15 cellular contexts compared by ENCODE assay signal in the genomic region with DNA sequence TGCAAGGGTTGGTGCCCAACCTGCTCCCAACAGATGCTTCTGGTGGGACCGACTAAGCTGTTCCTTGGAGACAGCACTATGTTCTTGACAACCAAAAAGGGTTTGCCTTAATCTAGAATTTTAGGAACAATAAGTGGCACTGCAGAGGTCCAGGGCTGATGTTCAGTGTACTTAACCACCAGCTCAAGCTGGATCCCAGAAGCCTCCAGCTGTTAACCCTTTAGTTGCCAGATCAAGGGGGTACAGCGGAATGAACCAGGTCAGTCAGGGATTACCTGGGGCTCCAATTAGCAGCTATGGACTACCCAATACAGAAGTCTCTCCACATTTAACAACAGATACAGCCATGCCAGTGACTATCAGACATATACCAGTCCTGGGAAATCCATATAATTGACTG. TPM values are rescaled to one million over a fixed set of nuclear protein-coding genes. Genes with fewer than 3 reads are reported as not detected.
DNase-seq lines count a peak whose midpoint lies in the region; ATAC-seq, FAIRE-seq and TF ChIP-seq lines count a peak whose summit lies in the region.
"Had no signal": no experiment of that assay in that cellular context is flagged by ENCODE, and none has a peak within 500 bp of the region (broad histone marks: within the 10 kb centered on the region; RNA-seq: fewer than 3 reads in every experiment).

No MANE protein-coding gene starts in this region.

- 76% methylated on average over 2 of the region's 2 CpGs for WGBS in K562 (ENCODE audit: insufficient coverage, low coverage, missing lambda C conversion rate)

- no TSS peak for BruUV-seq in K562 (replicated peaks; lab: Mats Ljungman, UMichigan)

- H4K20me1 ChIP-seq in GM23338 (replicated peaks; ENCODE audit: insufficient read depth) (no peaks in the 10 kb centered on the region), K562 (replicated peaks; ENCODE audit: control insufficient read depth, insufficient read depth, low read length) (no peaks in the 10 kb centered on the region), neural progenitor cell (ENCODE audit: low read depth) (no peaks in the 10 kb centered on the region)

- peaks cover 22% of the 10 kb centered on the region; the same call in 1 of the 2 replicates for H3K4me1 ChIP-seq in GM23338 (ENCODE audit: insufficient read depth)
- no peaks in the 10 kb centered on the region; a peak in 1 of 5 replicates for H3K4me1 ChIP-seq in K562 (replicated peaks in 1 of 2; ENCODE audit: control insufficient read depth in 2 of 2, insufficient read depth in 2 of 2, low read length in 2 of 2)
- H3K4me1 ChIP-seq in neural progenitor cell: no peaks in the 10 kb centered on the region
- H3K4me1 ChIP-seq: A549, BE2C had no signal

- H3K4me1 Mint-ChIP-seq in GM23338 (peaks cover 19% of the 10 kb centered on the region), neural progenitor cell (peaks cover 2% of the 10 kb centered on the region)

- H3K9me2 ChIP-seq in GM23338 (ENCODE audit: insufficient read depth): no peaks in the 10 kb centered on the region

- H3K4me3 Mint-ChIP-seq in GM23338 (no peak overlapping the region), neural progenitor cell (no peak overlapping the region)
- H3K4me3 Mint-ChIP-seq: CD4-positive, alpha-beta memory T cell had no signal

- H3K9me3 Mint-ChIP-seq in GM23338 (no peaks in the 10 kb centered on the region), neural progenitor cell (no peaks in the 10 kb centered on the region)
- H3K9me3 Mint-ChIP-seq: CD4-positive, alpha-beta memory T cell had no signal

- peaks cover 11% of the 10 kb centered on the region; the same call in 1 of the 3 replicates for H3K36me3 Mint-ChIP-seq in GM23338 (ENCODE audit: low read depth)
- H3K36me3 Mint-ChIP-seq in neural progenitor cell: peaks cover 34% of the 10 kb centered on the region

- H3K9me3 ChIP-seq in K562 (replicated peaks; ENCODE audit: control insufficient read depth, insufficient read depth, low read depth, low read length): no peaks in the 10 kb centered on the region
- H3K9me3 ChIP-seq in neural progenitor cell (ENCODE audit: low read depth): no peaks in the 10 kb centered on the region
- H3K9me3 ChIP-seq: A549, BE2C had no signal

- TF ChIP-seq CTCF in GM23338 (conservative IDR thresholded peaks at IDR 0.05; ENCODE audit: low read depth in 2 of 2): no peak
- TF ChIP-seq CTCF in K562 (IDR thresholded peaks at IDR 0.05 in 2 of 3, conservative IDR thresholded peaks at IDR 0.05 in 1 of 3; ENCODE audit: insufficient read depth in 2 of 3, low read depth in 1 of 3, low read length in 3 of 3): no peak
- TF ChIP-seq CTCF in neural progenitor cell (IDR thresholded peaks at IDR 0.05): no peak

- DNase-seq in GM23338 (ENCODE audit: low spot score) (peak; percentile 24), K562 (ENCODE audit: extremely low read depth in 1 of 4, low spot score in 3 of 4) (no peak), iPS-NIHi7 (ENCODE audit: extremely low spot score) (peak; percentile 14), neural progenitor cell (ENCODE audit: low spot score) (peak; percentile 16), GM19240 (ENCODE audit: insufficient read length, low spot score) (no peak)
- DNase-seq: BE2C; CD4-positive, alpha-beta memory T cell; DND-41; GF-D8; IMR-90 had no signal

- intact Hi-C loops in K562 (cut with micrococcal nuclease): no loop called here

- H2AFZ ChIP-seq in GM23338: no peak overlapping the region
- no peak overlapping the region for H2AFZ ChIP-seq in K562 (ENCODE audit: low read depth, low read length)
- H2AFZ ChIP-seq in neural progenitor cell (replicated peaks): no peak overlapping the region

- ATAC-seq in GM23338: no peak
- ATAC-seq in K562: peak; percentile 17; the same call in 1 of the 3 replicates
- ATAC-seq in HG02588 (IDR thresholded peaks at IDR 0.05; ENCODE audit: unreplicated experiment): no peak
- ATAC-seq: HCT116 had no signal

- no peaks in the 10 kb centered on the region for H3K9me1 ChIP-seq in K562 (ENCODE audit: control insufficient read depth, insufficient read depth, low read length)

- in situ Hi-C loops in K562 (cut with MboI): no loop called here

- H3K79me2 ChIP-seq in GM23338 (replicated peaks; ENCODE audit: insufficient read depth): no peaks in the 10 kb centered on the region
- H3K79me2 ChIP-seq in K562 (ENCODE audit: control insufficient read depth, insufficient read depth, low read length): no peaks in the 10 kb centered on the region
- no peaks in the 10 kb centered on the region for H3K79me2 ChIP-seq in neural progenitor cell (ENCODE audit: low read depth)

- H3K4me2 ChIP-seq in GM23338: no peak overlapping the region
- H3K4me2 ChIP-seq in K562 (ENCODE audit: insufficient read depth, low read length): no peak overlapping the region
- no peak overlapping the region for H3K4me2 ChIP-seq in neural progenitor cell
- H3K4me2 ChIP-seq: A549 had no signal

- POLR2A ChIA-PET in K562 (lab: Yijun Ruan, JAX): no interaction called here

- H3K27me3 ChIP-seq in GM23338 (ENCODE audit: insufficient read depth) (no peaks in the 10 kb centered on the region), K562 (ENCODE audit: control insufficient read depth in 2 of 2, insufficient read depth in 2 of 2, low read length in 2 of 2) (no peaks in the 10 kb centered on the region), neural progenitor cell (no peaks in the 10 kb centered on the region)
- H3K27me3 ChIP-seq: BE2C had no signal

- no peak for TF ChIP-seq POLR2A in K562 (conservative IDR thresholded peaks at IDR 0.05)

- no peaks in the 10 kb centered on the region for H3K36me3 ChIP-seq in GM23338 (ENCODE audit: insufficient read depth)
- H3K36me3 ChIP-seq in K562 (ENCODE audit: control insufficient read depth, insufficient read depth, low read length): peaks cover 32% of the 10 kb centered on the region; the same call in 2 of the 3 replicates
- no peaks in the 10 kb centered on the region for H3K36me3 ChIP-seq in neural progenitor cell
- H3K36me3 ChIP-seq: BE2C had no signal

- no peak for FAIRE-seq in K562 (lab: Jason Lieb, UNC)
- FAIRE-seq: A549, H54 had no signal

- CTCF ChIA-PET in K562 (lab: Yijun Ruan, JAX; ENCODE audit: low intra/inter-chr PET ratio): no interaction called here

- H3K27me3 Mint-ChIP-seq in GM23338 (ENCODE audit: insufficient read depth, low read depth, poor library complexity) (no peaks in the 10 kb centered on the region), neural progenitor cell (ENCODE audit: insufficient read depth, low read depth) (no peaks in the 10 kb centered on the region)
- H3K27me3 Mint-ChIP-seq: CD4-positive, alpha-beta memory T cell had no signal

- H3K27ac ChIP-seq in GM23338 (ENCODE audit: low read depth): no peak overlapping the region
- no peak overlapping the region for H3K27ac ChIP-seq in K562 (ENCODE audit: extremely low read depth, low read depth, low read length)
- H3K27ac ChIP-seq in neural progenitor cell: no peak overlapping the region
- H3K27ac ChIP-seq: A549, C4-2B had no signal

- TF ChIP-seq EP300 in K562 (IDR thresholded peaks at IDR 0.05; ENCODE audit: low read length): no peak

- no peak overlapping the region for H3K9ac ChIP-seq in K562 (ENCODE audit: insufficient read depth in 1 of 2, low read depth in 2 of 2, low read length in 2 of 2)
- H3K9ac ChIP-seq in neural progenitor cell: no peak overlapping the region

- no peak overlapping the region for H3K27ac Mint-ChIP-seq in GM23338
- H3K27ac Mint-ChIP-seq in neural progenitor cell: no peak overlapping the region
- H3K27ac Mint-ChIP-seq: CD4-positive, alpha-beta memory T cell had no signal

- no peak for TF ChIP-seq RAD21 in K562 (CRISPR knock-in tag; conservative IDR thresholded peaks at IDR 0.05 in 1 of 2, IDR thresholded peaks at IDR 0.05 in 1 of 2)

- no peak overlapping the region for H3K4me3 ChIP-seq in GM23338
- no peak overlapping the region for H3K4me3 ChIP-seq in K562
- H3K4me3 ChIP-seq in neural progenitor cell: no peak overlapping the region
- H3K4me3 ChIP-seq: A549 had no signal

- no peaks in the 10 kb centered on the region for H3F3A ChIP-seq in GM23338 (replicated peaks; ENCODE audit: low read depth)
- H3F3A ChIP-seq in neural progenitor cell (ENCODE audit: low read depth): peaks cover 4% of the 10 kb centered on the region

TF ChIP-seq in GM23338, 12 proteins besides CTCF, POLR2A, EP300 and RAD21 (continues in another document):
- TF ChIP-seq STAT1 (IDR thresholded peaks at IDR 0.05; ENCODE audit: unreplicated experiment) (no peak), EZH2 (IDR thresholded peaks at IDR 0.05; ENCODE audit: low read depth, unreplicated experiment) (no peak), NANOG (IDR thresholded peaks at IDR 0.05; ENCODE audit: borderline replicate concordance) (no peak), EZH2phosphoT487 (IDR thresholded peaks at IDR 0.05; ENCODE audit: unreplicated experiment) (no peak)

RNA-seq across cellular contexts. Expression of a gene that starts 3.5 kb away (rescaled TPM):
- 2.3 and 4.1 TPM in 2 replicates for total RNA-seq in GM23338 (2014; rRNA removed; shearing (Covaris generic))
- polyA plus RNA-seq in GM23338 (2016; fragmentation: Nextera tagmentation; extraction: Ambion mirVana) (0.34 and 0.47 TPM in 2 replicates), K562 (2011; rRNA removed) (3.3 and 3.8 TPM in 2 replicates), K562 (2014; fragmentation: Illumina TruSeq; extraction: Trizol) (2.5 and 3.1 TPM in 2 replicates), K562 (2014; fragmentation: Nextera tagmentation; extraction: Ambion mirVana) (under 1 TPM; 0.10 to 0.17 TPM), K562 (2014; rRNA removed) (1.5 and 2.4 TPM in 2 replicates)
- 33.2 and 38.2 TPM in 2 replicates for total RNA-seq in K562 (2011; cell fraction: chromatin; rRNA removed; ENCODE audit: low replicate concordance)
- total RNA-seq in K562 (2011; cell fraction: nucleolus; rRNA removed): 13.0 and 13.9 TPM in 2 replicates
- total RNA-seq in K562 (2011; cell fraction: nucleoplasm; rRNA removed): 14.5 and 17.1 TPM in 2 replicates
- total RNA-seq in K562 (2014; rRNA removed) (0.94 and 1.3 TPM in 2 replicates), K562 (2014; rRNA removed; fragmentation: Illumina TruSeq; extraction: Trizol) (2.5 and 2.9 TPM in 2 replicates), K562 (2015; rRNA removed; fragmentation: Illumina TruSeq; extraction: Trizol) (3.8 and 3.9 TPM in 2 replicates), K562 (2021) (2.2 and 2.3 TPM in 2 replicates), neural progenitor cell (ENCODE audit: low replicate concordance) (0.94 and 1.1 TPM in 2 replicates)
- polyA plus RNA-seq in K562 (2011; cell fraction: cytosol; rRNA removed): 2.6 and 2.9 TPM in 2 replicates
- 8.2 and 12.4 TPM in 2 replicates for polyA plus RNA-seq in K562 (2011; cell fraction: nucleus; rRNA removed)
- polyA plus RNA-seq in K562 (2012): 1.4 and 2.0 TPM in 2 replicates
- 7.6 and 8.6 TPM in 2 replicates for polyA minus RNA-seq in K562 (2011; rRNA and poly(A)+ RNA removed)
- polyA minus RNA-seq in K562 (2011; cell fraction: cytosol; rRNA and poly(A)+ RNA removed): 1.0 and 1.2 TPM in 2 replicates
- polyA minus RNA-seq in K562 (2011; cell fraction: nucleus; rRNA and poly(A)+ RNA removed): 7.0 and 7.3 TPM in 2 replicates
- polyA plus RNA-seq: CD4-positive, alpha-beta memory T cell had no signal

Comparison
In these comparisons a context has a peak if more than half of its experiments do, and no peak if none do; other contexts are left out.
1. DNase-seq: peak in GM23338 (single experiment), iPS-NIHi7 (single experiment) and neural progenitor cell (single experiment); none in K562 (0 of 4) and GM19240 (single experiment).